17 cellular contexts compared by ENCODE assay signal in the genomic region with DNA sequence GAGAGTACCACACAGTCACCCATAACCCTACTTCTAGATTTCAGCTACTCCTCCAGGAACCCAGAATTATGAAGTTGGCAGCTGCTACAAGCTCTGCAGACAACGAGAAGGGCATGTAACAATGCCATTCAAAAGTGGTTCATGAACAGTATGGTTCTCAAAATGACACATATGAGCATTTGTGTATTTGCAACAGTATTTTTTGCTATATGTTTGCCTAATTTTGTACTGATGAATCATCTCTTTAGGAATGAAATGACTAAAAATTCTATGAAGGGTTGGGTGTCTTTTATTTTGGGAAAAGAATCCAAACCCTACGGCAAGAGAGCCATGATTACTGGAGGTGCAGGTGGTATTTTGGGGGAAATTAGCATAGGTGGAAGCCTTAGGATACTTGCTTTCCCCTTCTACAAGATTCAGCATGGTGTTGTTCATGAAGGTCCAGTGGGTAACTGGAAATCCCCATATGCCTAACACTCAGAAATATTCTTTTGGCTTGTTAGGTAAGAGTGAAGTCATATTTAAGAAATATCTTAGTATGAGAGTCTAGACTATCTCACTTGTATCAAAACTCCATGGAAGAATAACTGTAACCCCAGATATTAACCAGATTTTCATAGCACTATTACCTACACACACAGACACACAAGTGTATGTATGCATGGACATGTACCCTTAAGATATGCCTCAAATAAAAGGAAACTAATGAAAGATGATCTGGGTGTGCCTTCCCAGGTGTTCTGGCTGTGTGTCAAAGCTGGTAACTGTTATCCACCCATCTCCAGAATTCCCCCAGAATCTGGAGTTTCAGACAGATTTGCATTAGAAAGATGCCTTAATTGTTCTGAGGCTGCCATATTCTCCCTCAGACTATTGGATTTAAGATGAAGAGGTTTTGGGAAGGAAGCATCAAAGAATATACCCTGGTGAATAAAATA.
DNase-seq lines count a peak whose midpoint lies in the region; ATAC-seq, FAIRE-seq and TF ChIP-seq lines count a peak whose summit lies in the region.
"Had no signal": no experiment of that assay in that cellular context is flagged by ENCODE, and none has a peak within 500 bp of the region (broad histone marks: within the 10 kb centered on the region; RNA-seq: fewer than 3 reads in every experiment).

No MANE protein-coding gene starts in this region.

- dilution Hi-C loops in keratinocyte (cut with MboI; ENCODE audit: extremely low pct_ligation_motif_present, low sequenced_read_pairs): no loop called here

- peak; percentile 16 for DNase-seq in EL
- DNase-seq in HCEC 1CT: peak; percentile 53
- no peak for DNase-seq in RWPE2 (ENCODE audit: low spot score)
- no peak for DNase-seq in keratinocyte (ENCODE audit: low read depth, low spot score)
- DNase-seq in MM.1S: no peak
- DNase-seq: CD4-positive, alpha-beta memory T cell; DMS153; H9; NCI-H1048; NCI-H1436; NCI-H2029 treated with DMSO at 0.1 percent for 48 hours; NCI-H82; PC-9 had no signal

- peak overlapping the region; percentile 79 for H3K27ac ChIP-seq in RWPE2 (ENCODE audit: poor library complexity, severe bottlenecking)
- peak overlapping the region; percentile 67 for H3K27ac ChIP-seq in keratinocyte (ENCODE audit: control insufficient read depth, insufficient read depth, low read length)
- H3K27ac ChIP-seq in MM.1S (ENCODE audit: low read length): no peak overlapping the region
- H3K27ac ChIP-seq: BLaER1, PC-9, RWPE1 had no signal

- TF ChIP-seq CTCF in RWPE2 (IDR thresholded peaks at IDR 0.05; ENCODE audit: poor library complexity, severe bottlenecking): no peak
- no peak for TF ChIP-seq CTCF in keratinocyte (optimal IDR thresholded peaks at IDR 0.05 in 1 of 3, IDR thresholded peaks at IDR 0.05 in 1 of 3, conservative IDR thresholded peaks at IDR 0.05 in 1 of 3; ENCODE audit: extremely low read depth in 1 of 3, insufficient read depth in 2 of 3, low read length in 3 of 3)
- no peak for TF ChIP-seq CTCF in MM.1S (IDR thresholded peaks at IDR 0.05; ENCODE audit: low read length)

- FAIRE-seq in keratinocyte (lab: Jason Lieb, UNC): peak; percentile 84

- H3K27me3 ChIP-seq in RWPE2 (ENCODE audit: insufficient read depth, poor library complexity, severe bottlenecking) (no peaks in the 10 kb centered on the region), keratinocyte (ENCODE audit: control insufficient read depth, extremely low read depth, insufficient read depth, low read length) (no peaks in the 10 kb centered on the region), MM.1S (replicated peaks; ENCODE audit: insufficient read depth, low read length) (no peaks in the 10 kb centered on the region)
- H3K27me3 ChIP-seq: BLaER1 had no signal

- peaks cover 30% of the 10 kb centered on the region for H3K4me1 ChIP-seq in RWPE2 (ENCODE audit: insufficient read depth, poor library complexity, severe bottlenecking)
- peaks cover 25% of the 10 kb centered on the region for H3K4me1 ChIP-seq in keratinocyte (ENCODE audit: control insufficient read depth, extremely low read depth, insufficient read depth, low read length)
- no peaks in the 10 kb centered on the region for H3K4me1 ChIP-seq in MM.1S (ENCODE audit: low read length)
- H3K4me1 ChIP-seq: BLaER1 had no signal

- H3K9me2 ChIP-seq in MM.1S (replicated peaks; ENCODE audit: insufficient read depth, low read length): no peaks in the 10 kb centered on the region

- H3K4me3 ChIP-seq in RWPE2 (ENCODE audit: severe bottlenecking): no peak overlapping the region
- no peak overlapping the region for H3K4me3 ChIP-seq in keratinocyte (ENCODE audit: control insufficient read depth in 2 of 3, extremely low read depth in 1 of 3, insufficient read depth in 2 of 3, low read depth in 1 of 3, low read length in 3 of 3)
- no peak overlapping the region for H3K4me3 ChIP-seq in MM.1S (ENCODE audit: low read length)
- H3K4me3 ChIP-seq: BLaER1, PC-9 had no signal

- ATAC-seq in RWPE2 (ENCODE audit: low read depth): peak; percentile 71
- no peak for ATAC-seq in GM21423 (IDR thresholded peaks at IDR 0.05; ENCODE audit: unreplicated experiment)
- no peak for ATAC-seq in HG03095 (IDR thresholded peaks at IDR 0.05; ENCODE audit: unreplicated experiment)

- H3K9ac ChIP-seq in keratinocyte (ENCODE audit: control insufficient read depth, extremely low read depth, insufficient read depth, low read length): peak overlapping the region; percentile 42
- no peak overlapping the region for H3K9ac ChIP-seq in MM.1S (ENCODE audit: low read length)
- H3K9ac ChIP-seq: BLaER1 had no signal

- H3K9me3 ChIP-seq in RWPE2 (ENCODE audit: severe bottlenecking): peaks cover 4% of the 10 kb centered on the region
- H3K9me3 ChIP-seq in keratinocyte (ENCODE audit: control insufficient read depth, low read depth, low read length): peaks cover 7% of the 10 kb centered on the region
- H3K9me3 ChIP-seq in MM.1S (replicated peaks; ENCODE audit: insufficient read depth, low read length): no peaks in the 10 kb centered on the region

- H3K79me2 ChIP-seq in keratinocyte (ENCODE audit: control insufficient read depth, insufficient read depth, low read length): no peaks in the 10 kb centered on the region
- H3K79me2 ChIP-seq in MM.1S (ENCODE audit: low read length): no peaks in the 10 kb centered on the region

- H2AFZ ChIP-seq in keratinocyte (ENCODE audit: control insufficient read depth, low read length): peak overlapping the region; percentile 42
- no peak overlapping the region for H2AFZ ChIP-seq in MM.1S (ENCODE audit: low read length)
- H2AFZ ChIP-seq: PC-9 had no signal

- H3K9me1 ChIP-seq in keratinocyte (ENCODE audit: control insufficient read depth, extremely low read depth, insufficient read depth, low read length): no peaks in the 10 kb centered on the region

- no peaks in the 10 kb centered on the region for H4K20me1 ChIP-seq in keratinocyte (ENCODE audit: control insufficient read depth, extremely low read depth, insufficient read depth, low read length)
- H4K20me1 ChIP-seq in MM.1S (ENCODE audit: insufficient read depth, low read length): no peaks in the 10 kb centered on the region
- H4K20me1 ChIP-seq: BLaER1 had no signal

- H3F3A ChIP-seq in MM.1S (ENCODE audit: insufficient read depth, low read length): no peaks in the 10 kb centered on the region

- H3K36me3 ChIP-seq in RWPE2 (ENCODE audit: low read depth) (no peaks in the 10 kb centered on the region), keratinocyte (ENCODE audit: control insufficient read depth in 2 of 2, extremely low read depth in 1 of 2, insufficient read depth in 2 of 2, low read length in 2 of 2) (no peaks in the 10 kb centered on the region), MM.1S (replicated peaks; ENCODE audit: insufficient read depth, low read length) (no peaks in the 10 kb centered on the region)
- H3K36me3 ChIP-seq: BLaER1 had no signal

- H3K4me2 ChIP-seq in keratinocyte (ENCODE audit: control insufficient read depth, extremely low read depth, insufficient read depth, low read depth, low read length) (peak overlapping the region; percentile 65), MM.1S (ENCODE audit: low read depth, low read length) (no peak overlapping the region)
- H3K4me2 ChIP-seq: BLaER1, PC-9 had no signal

Comparison
In these comparisons a context has a peak if more than half of its experiments do, and no peak if none do; other contexts are left out.
1. DNase-seq: peak in EL (single experiment) and HCEC 1CT (single experiment); none in RWPE2 (single experiment), keratinocyte (single experiment) and MM.1S (single experiment).